4 cellular contexts compared by ENCODE assay signal in genomic region chr6:20070047-20070446, GRCh38.
A peak's percentile ranks its signal among the peaks of the same experiment; 100 is the strongest.
TF ChIP-seq lines count a peak whose summit lies in the region.

No MANE protein-coding gene starts in this region.

TF ChIP-seq in HepG2, 621 proteins besides CTCF, POLR2A, EP300 and RAD21:
- no peak for TF ChIP-seq ZNF589 (CRISPR knock-in tag; conservative IDR thresholded peaks at IDR 0.05)
- TF ChIP-seq, protein P1, sequence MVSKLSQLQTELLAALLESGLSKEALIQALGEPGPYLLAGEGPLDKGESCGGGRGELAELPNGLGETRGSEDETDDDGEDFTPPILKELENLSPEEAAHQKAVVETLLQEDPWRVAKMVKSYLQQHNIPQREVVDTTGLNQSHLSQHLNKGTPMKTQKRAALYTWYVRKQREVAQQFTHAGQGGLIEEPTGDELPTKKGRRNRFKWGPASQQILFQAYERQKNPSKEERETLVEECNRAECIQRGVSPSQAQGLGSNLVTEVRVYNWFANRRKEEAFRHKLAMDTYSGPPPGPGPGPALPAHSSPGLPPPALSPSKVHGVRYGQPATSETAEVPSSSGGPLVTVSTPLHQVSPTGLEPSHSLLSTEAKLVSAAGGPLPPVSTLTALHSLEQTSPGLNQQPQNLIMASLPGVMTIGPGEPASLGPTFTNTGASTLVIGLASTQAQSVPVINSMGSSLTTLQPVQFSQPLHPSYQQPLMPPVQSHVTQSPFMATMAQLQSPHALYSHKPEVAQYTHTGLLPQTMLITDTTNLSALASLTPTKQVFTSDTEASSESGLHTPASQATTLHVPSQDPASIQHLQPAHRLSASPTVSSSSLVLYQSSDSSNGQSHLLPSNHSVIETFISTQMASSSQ (IDR thresholded peaks at IDR 0.05; ENCODE audit: low read depth) = no peak
- TF ChIP-seq, protein P1 (CRISPR knock-in tag; IDR thresholded peaks at IDR 0.05; ENCODE audit: borderline replicate concordance) = no peak
- peak; percentile 14 to 58; a peak in 2 of 4 replicates for TF ChIP-seq MAFK (conservative IDR thresholded peaks at IDR 0.05 in 1 of 2, IDR thresholded peaks at IDR 0.05 in 1 of 2; ENCODE audit: low read length in 2 of 2)
- TF ChIP-seq SCMH1 (CRISPR knock-in tag; IDR thresholded peaks at IDR 0.05; ENCODE audit: borderline replicate concordance) = no peak
- peak; percentile 37 for TF ChIP-seq MAFF (IDR thresholded peaks at IDR 0.05; ENCODE audit: low read depth, low read length)

TF ChIP-seq in HEK293, 187 proteins besides CTCF, POLR2A, EP300 and RAD21:
- TF ChIP-seq AEBP2 (tag by site-specific recombination; IDR thresholded peaks at IDR 0.05; ENCODE audit: borderline replicate concordance) (no peak), ZNF366 (tag by site-specific recombination; conservative IDR thresholded peaks at IDR 0.05) (no peak), ZNF416 (tag by site-specific recombination; IDR thresholded peaks at IDR 0.05) (peak; percentile 93), GFI1B (tag by site-specific recombination; IDR thresholded peaks at IDR 0.05) (no peak)

TF ChIP-seq in WTC11, 78 proteins besides CTCF, POLR2A, EP300 and RAD21:
- TF ChIP-seq ZNF416 (CRISPR knock-in tag; IDR thresholded peaks at IDR 0.05) (peak; percentile 83; the same call in 1 of the 2 replicates), RELA (CRISPR knock-in tag; IDR thresholded peaks at IDR 0.05; ENCODE audit: borderline replicate concordance) (no peak)

TF ChIP-seq in K562, 482 proteins besides CTCF, POLR2A, EP300 and RAD21:
- peak; percentile 42 for TF ChIP-seq C11orf30 (IDR thresholded peaks at IDR 0.05; ENCODE audit: low read depth)
- TF ChIP-seq RBM25 (IDR thresholded peaks at IDR 0.05; ENCODE audit: low read depth, low read length, severe bottlenecking) = peak; percentile 55
- no peak for TF ChIP-seq MTA3 (IDR thresholded peaks at IDR 0.05; ENCODE audit: borderline replicate concordance)
- 0 out of 2 replicates have a peak, but pooled peaks have one; percentile 24 for TF ChIP-seq ZNF316 (IDR thresholded peaks at IDR 0.05)
- TF ChIP-seq TGIF2 (CRISPR knock-in tag; IDR thresholded peaks at IDR 0.05) = no peak
- TF ChIP-seq MAFG (tag; conservative IDR thresholded peaks at IDR 0.05) = 0 out of 2 replicates have a peak, but pooled peaks have one; percentile 26
- TF ChIP-seq ASH1L (IDR thresholded peaks at IDR 0.05; ENCODE audit: borderline replicate concordance, low read depth, partially characterized antibody) = no peak
